10 cellular contexts compared by ENCODE assay signal in genomic region chr13:27403252-27403678, GRCh38. TPM values are rescaled to one million over a fixed set of nuclear protein-coding genes. Genes with fewer than 3 reads are reported as not detected.
A peak's percentile ranks its signal among the peaks of the same experiment; 100 is the strongest.
DNase-seq lines count a peak whose midpoint lies in the region; ATAC-seq and TF ChIP-seq lines count a peak whose summit lies in the region.
"Had no signal": no experiment of that assay in that cellular context is flagged by ENCODE, and none has a peak within 500 bp of the region (broad histone marks: within the 10 kb centered on the region; RNA-seq: fewer than 3 reads in every experiment).

No MANE protein-coding gene starts in this region.

- H3K36me3 Mint-ChIP-seq in WTC11, result peaks cover 5% of the 10 kb centered on the region; the same call in 1 of the 2 replicates
- H3K36me3 Mint-ChIP-seq in activated naive CD4-positive, alpha-beta T cell treated with anti-CD3 and anti-CD28 coated beads, Interleukin-2, amount 10 ng/mL, durations not matched to agents 7 days and 5 days, result no peaks in the 10 kb centered on the region
- H3K36me3 Mint-ChIP-seq: stimulated activated naive B cell treated with anti-CD40 and anti-IgM and Interleukin-4, amounts not matched to agents 10 μg/mL and 1 μg/mL and 100 μg/mL, for 72 hours had no signal

- H3K4me3 ChIP-seq in sigmoid colon (no peak overlapping the region), uterus (no peak overlapping the region)

- POLR2A ChIA-PET in WTC11 (lab: Charles Lee), result interaction anchor here (0.8 kb wide), 1 partner anchor 81 kb away, joined by 5 read pairs; no protein-coding TSS in a partner anchor

- no peaks in the 10 kb centered on the region for H3K36me3 ChIP-seq in sigmoid colon
- H3K36me3 ChIP-seq in uterus, result no peaks in the 10 kb centered on the region

- H3K9me3 Mint-ChIP-seq in WTC11, result peaks cover 8% of the 10 kb centered on the region
- H3K9me3 Mint-ChIP-seq in activated naive CD4-positive, alpha-beta T cell treated with anti-CD3 and anti-CD28 coated beads, Interleukin-2, amount 10 ng/mL, durations not matched to agents 7 days and 5 days, result no peaks in the 10 kb centered on the region
- H3K9me3 Mint-ChIP-seq: activated B cell treated with CpG ODN at 0.5 μM for 24 hours; stimulated activated naive B cell treated with anti-CD40 and anti-IgM and Interleukin-4, amounts not matched to agents 10 μg/mL and 1 μg/mL and 100 μg/mL, for 72 hours had no signal

- H3K27me3 ChIP-seq in sigmoid colon, result no peaks in the 10 kb centered on the region
- no peaks in the 10 kb centered on the region for H3K27me3 ChIP-seq in uterus

- no peak overlapping the region for H3K4me3 Mint-ChIP-seq in WTC11
- no peak overlapping the region for H3K4me3 Mint-ChIP-seq in activated naive CD4-positive, alpha-beta T cell treated with anti-CD3 and anti-CD28 coated beads, Interleukin-2, amount 10 ng/mL, durations not matched to agents 7 days and 5 days
- H3K4me3 Mint-ChIP-seq: activated B cell treated with CpG ODN at 0.5 μM for 24 hours; stimulated activated naive B cell treated with anti-CD40 and anti-IgM and Interleukin-4, amounts not matched to agents 10 μg/mL and 1 μg/mL and 100 μg/mL, for 72 hours had no signal

- CTCF ChIA-PET in WTC11 (lab: Charles Lee), result interaction anchor here (0.6 to 1.8 kb wide), 6 partner anchors 14 to 457 kb away, joined by 3 to 18 read pairs (median 6); no protein-coding TSS in a partner anchor
- CTCF ChIA-PET in activated naive CD4-positive, alpha-beta T cell treated with anti-CD3 and anti-CD28 coated beads, Interleukin-2, amount 10 ng/mL, durations not matched to agents 7 days and 5 days (lab: Charles Lee), result interaction anchor here (1.1 to 2.1 kb wide), 3 partner anchors 48 to 423 kb away, joined by 3 to 8 read pairs (median 4); partner anchors contain the start of gene MTIF3

- 20 to 42% methylated on average over 3 of the region's 3 CpGs for WGBS in sigmoid colon, 2 donors

- intact Hi-C loops in left ventricle myocardium superior (cut with micrococcal nuclease) (no loop called here), sigmoid colon (cut with DNase I) (no loop called here), uterus (cut with DNase I; ENCODE audit: low total_unique reads) (no loop called here)

- H3K27ac ChIP-seq in sigmoid colon (peak overlapping the region; percentile 8 to 80 (median 58)), uterus (peak overlapping the region in 1 of 2 donors; percentile 29)

- H3K4me1 Mint-ChIP-seq in WTC11, result peaks cover 18% of the 10 kb centered on the region
- H3K4me1 Mint-ChIP-seq in activated naive CD4-positive, alpha-beta T cell treated with anti-CD3 and anti-CD28 coated beads, Interleukin-2, amount 10 ng/mL, durations not matched to agents 7 days and 5 days, result peaks cover 9% of the 10 kb centered on the region

- peak; percentile 79 for ATAC-seq in WTC11
- peak; percentile 60 for ATAC-seq in left ventricle myocardium superior
- ATAC-seq in GM19324 (IDR thresholded peaks at IDR 0.05; ENCODE audit: low FRiP score, unreplicated experiment), result no peak
- ATAC-seq in HG03139 (IDR thresholded peaks at IDR 0.05; ENCODE audit: unreplicated experiment), result no peak
- ATAC-seq: stimulated activated naive B cell treated with anti-CD40 and anti-IgM and Interleukin-4, amounts not matched to agents 10 μg/mL and 1 μg/mL and 100 μg/mL, for 72 hours had no signal

- peak overlapping the region; percentile 46 for H3K27ac Mint-ChIP-seq in WTC11
- H3K27ac Mint-ChIP-seq in activated naive CD4-positive, alpha-beta T cell treated with anti-CD3 and anti-CD28 coated beads, Interleukin-2, amount 10 ng/mL, durations not matched to agents 7 days and 5 days, result no peak overlapping the region
- H3K27ac Mint-ChIP-seq: activated B cell treated with CpG ODN at 0.5 μM for 24 hours had no signal

- H3K9me3 ChIP-seq in sigmoid colon, result no peaks in the 10 kb centered on the region
- H3K9me3 ChIP-seq in uterus, result no peaks in the 10 kb centered on the region

- no peak for TF ChIP-seq EP300 in sigmoid colon (IDR thresholded peaks at IDR 0.05)

- TF ChIP-seq POLR2A in sigmoid colon (IDR thresholded peaks at IDR 0.05) (no peak), uterus (IDR thresholded peaks at IDR 0.05) (no peak)

- TF ChIP-seq CTCF in WTC11 (IDR thresholded peaks at IDR 0.05), result no peak
- no peak for TF ChIP-seq CTCF in sigmoid colon (IDR thresholded peaks at IDR 0.05)
- TF ChIP-seq CTCF in uterus (IDR thresholded peaks at IDR 0.05), result no peak

- DNase-seq in GM04503 (ENCODE audit: low read depth) (peak; percentile 88), WTC11 (ENCODE audit: low spot score) (no peak), left ventricle myocardium superior (no peak), sigmoid colon (no peak), uterus (no peak)
- no peak for DNase-seq in activated naive CD4-positive, alpha-beta T cell treated with anti-CD3 and anti-CD28 coated beads, Interleukin-2, amount 10 ng/mL, durations not matched to agents 7 days and 5 days
- DNase-seq: activated B cell treated with CpG ODN at 0.5 μM for 24 hours; stimulated activated naive B cell treated with anti-CD40 and anti-IgM and Interleukin-4, amounts not matched to agents 10 μg/mL and 1 μg/mL and 100 μg/mL, for 72 hours had no signal

- peaks cover 0 to 21% (median 16%) of the 10 kb centered on the region in 4 donors for H3K4me1 ChIP-seq in sigmoid colon
- H3K4me1 ChIP-seq in uterus, result no peaks in the 10 kb centered on the region

- H3K27me3 Mint-ChIP-seq in WTC11 (ENCODE audit: low read depth), result no peaks in the 10 kb centered on the region
- H3K27me3 Mint-ChIP-seq in activated naive CD4-positive, alpha-beta T cell treated with anti-CD3 and anti-CD28 coated beads, Interleukin-2, amount 10 ng/mL, durations not matched to agents 7 days and 5 days, result peaks cover 21% of the 10 kb centered on the region

TF ChIP-seq in WTC11, 78 proteins besides CTCF, POLR2A, EP300 and RAD21:
- TF ChIP-seq ESRRA (CRISPR knock-in tag; IDR thresholded peaks at IDR 0.05; ENCODE audit: borderline replicate concordance) (no peak), ZNF317 (CRISPR knock-in tag; IDR thresholded peaks at IDR 0.05; ENCODE audit: borderline replicate concordance, low read depth) (no peak), USF2 (CRISPR knock-in tag; IDR thresholded peaks at IDR 0.05) (no peak)

RNA-seq across cellular contexts. Expression of gene GTF3A, which starts 21.2 kb away (rescaled TPM):
- total RNA-seq in WTC11 (2021), result 77.0 to 88.7 TPM (median 78.4 TPM) in 3 replicates
- 227 TPM for total RNA-seq in left ventricle myocardium superior
- total RNA-seq in sigmoid colon, result 100 to 1,000 TPM; 135 to 172 (median 154) TPM
- polyA plus RNA-seq in sigmoid colon, result 100 to 1,000 TPM in 1 of 3 donors, 10 to 100 TPM in 2; 76.3 to 113 (median 87.1) TPM
- 100 to 1,000 TPM in 2 of 4 donors, 10 to 100 TPM in 2; 31.8 to 174 (median 98.3) TPM for total RNA-seq in uterus

RNA-seq across cellular contexts. Expression of gene MTIF3, which starts 47.1 kb away (rescaled TPM):
- total RNA-seq in WTC11 (2021) (42.0 to 50.0 TPM (median 45.1 TPM) in 3 replicates), left ventricle myocardium superior (179 TPM), sigmoid colon (100 to 1,000 TPM in 1 of 4 donors, 10 to 100 TPM in 3; 64.3 to 102 (median 74.4) TPM), uterus (100 to 1,000 TPM in 1 of 4 donors, 10 to 100 TPM in 3; 14.6 to 102 (median 40.0) TPM)
- 100 to 1,000 TPM in 1 of 3 donors, 10 to 100 TPM in 2; 72.9 to 125 (median 86.5) TPM for polyA plus RNA-seq in sigmoid colon

Comparison
In these comparisons a context has a peak if more than half of its experiments do, and no peak if none do; other contexts are left out.
1. ATAC-seq: peak in WTC11 (single experiment) and left ventricle myocardium superior (single experiment); none in GM19324 (single experiment) and HG03139 (single experiment).